ENCODE assay signal across 13 cellular contexts in genomic region chr1:170593173-170593572, GRCh38.
DNase-seq lines count a peak whose midpoint lies in the region; ATAC-seq, FAIRE-seq and TF ChIP-seq lines count a peak whose summit lies in the region.
"Had no signal": no experiment of that assay in that cellular context is flagged by ENCODE, and none has a peak within 500 bp of the region (broad histone marks: within the 10 kb centered on the region; RNA-seq: fewer than 3 reads in every experiment).

No MANE protein-coding gene starts in this region.

- peaks cover 4% of the 10 kb centered on the region for H3K4me1 Mint-ChIP-seq in MCF 10A (ENCODE audit: insufficient read depth, unreplicated experiment)
- H3K4me1 Mint-ChIP-seq: activated CD4-positive, alpha-beta memory T cell treated with anti-CD3 and anti-CD28 coated beads, Interleukin-2, amount 10 ng/mL, durations not matched to agents 7 days and 5 days had no signal

- no peaks in the 10 kb centered on the region for H3K79me2 ChIP-seq in keratinocyte (ENCODE audit: control insufficient read depth, insufficient read depth, low read length)

- ATAC-seq in Panc1 = no peak
- ATAC-seq: heart right ventricle, left lobe of liver had no signal

- H3K4me3 ChIP-seq in breast epithelium (peak overlapping the region; percentile 18 to 59 (median 20)), Panc1 (ENCODE audit: low read depth in 2 of 2, low read length in 2 of 2) (0 out of 4 replicates have a peak overlapping the region, but pooled peaks of 1 of the 2 experiments have one; percentile 7), keratinocyte (ENCODE audit: control insufficient read depth in 2 of 3, extremely low read depth in 1 of 3, insufficient read depth in 2 of 3, low read depth in 1 of 3, low read length in 3 of 3) (no peak overlapping the region), uterus (peak overlapping the region; percentile 10 to 26), tibial nerve (peak overlapping the region in 1 of 4 donors; percentile 18)
- H3K4me3 ChIP-seq: heart right ventricle had no signal

- POLR2A ChIA-PET in MCF 10A (lab: Yijun Ruan, JAX) = interaction anchor here (1.4 kb wide), 1 partner anchor 8 kb away, joined by 3 read pairs; no protein-coding TSS in a partner anchor
- POLR2A ChIA-PET in Panc1 (lab: Charles Lee) = no interaction called here

- in situ Hi-C loops in Panc1 (cut with HindIII; ENCODE audit: low pct_unique_long_range_greater_than_20kb, low sequenced_read_pairs) = no loop called here

- H3K27me3 Mint-ChIP-seq in MCF 10A (ENCODE audit: insufficient read depth, unreplicated experiment) = no peaks in the 10 kb centered on the region

- no peak for TF ChIP-seq EP300 in tibial nerve (IDR thresholded peaks at IDR 0.05)

- no peak overlapping the region for H3K9ac ChIP-seq in keratinocyte (ENCODE audit: control insufficient read depth, extremely low read depth, insufficient read depth, low read length)

- H3K9me3 ChIP-seq in breast epithelium (peaks cover 0 to 15% of the 10 kb centered on the region in 2 donors), Panc1 (ENCODE audit: control insufficient read depth, insufficient read depth, low read depth, low read length) (no peaks in the 10 kb centered on the region), keratinocyte (ENCODE audit: control insufficient read depth, low read depth, low read length) (no peaks in the 10 kb centered on the region), uterus (peaks cover 0 to 4% of the 10 kb centered on the region in 2 donors), tibial nerve (peaks cover 0 to 22% (median 4%) of the 10 kb centered on the region in 4 donors)

- CTCF ChIA-PET in MCF 10A (lab: Yijun Ruan, JAX) (interaction anchor here (1.3 kb wide), 1 partner anchor 97 kb away, joined by 6 read pairs; no protein-coding TSS in a partner anchor), Panc1 (lab: Charles Lee) (no interaction called here)

- no peaks in the 10 kb centered on the region for H3K9me3 Mint-ChIP-seq in MCF 10A (ENCODE audit: unreplicated experiment)
- H3K9me3 Mint-ChIP-seq: activated CD4-positive, alpha-beta memory T cell treated with anti-CD3 and anti-CD28 coated beads, Interleukin-2, amount 10 ng/mL, durations not matched to agents 7 days and 5 days had no signal

- no peaks in the 10 kb centered on the region for H3K9me1 ChIP-seq in keratinocyte (ENCODE audit: control insufficient read depth, extremely low read depth, insufficient read depth, low read length)

- H3K27me3 ChIP-seq in breast epithelium = no peaks in the 10 kb centered on the region
- H3K27me3 ChIP-seq in Panc1 (ENCODE audit: control insufficient read depth, insufficient read depth, low read length) = no peaks in the 10 kb centered on the region
- H3K27me3 ChIP-seq in keratinocyte (ENCODE audit: control insufficient read depth, extremely low read depth, insufficient read depth, low read length) = no peaks in the 10 kb centered on the region
- H3K27me3 ChIP-seq in uterus = no peaks in the 10 kb centered on the region
- no peaks in the 10 kb centered on the region for H3K27me3 ChIP-seq in tibial nerve
- H3K27me3 ChIP-seq: heart right ventricle had no signal

- dilution Hi-C loops in keratinocyte (cut with MboI; ENCODE audit: extremely low pct_ligation_motif_present, low sequenced_read_pairs) = no loop called here

- 46 to 49% methylated on average over 3 of the region's 3 CpGs for WGBS in tibial nerve, 2 donors

- no peak for DNase-seq in breast epithelium (ENCODE audit: low spot score in 2 of 2)
- no peak for DNase-seq in MCF 10A (ENCODE audit: unreplicated experiment)
- no peak for DNase-seq in Panc1 (ENCODE audit: low read depth, low spot score)
- DNase-seq in keratinocyte (ENCODE audit: low read depth, low spot score) = no peak
- peak in 1 of 2 donors; percentile 24 for DNase-seq in uterus
- DNase-seq in tibial nerve (ENCODE audit: low spot score in 2 of 2) = no peak
- no peak for DNase-seq in DMS79 (lab: John Stamatoyannopoulos, UW)
- DNase-seq in HuH-7 (ENCODE audit: low spot score) = no peak
- DNase-seq: activated CD4-positive, alpha-beta memory T cell treated with anti-CD3 and anti-CD28 coated beads, Interleukin-2, amount 10 ng/mL, durations not matched to agents 7 days and 5 days; heart right ventricle; NCI-H2081 treated with DMSO at 0.1 percent for 48 hours had no signal

- peak overlapping the region; percentile 27 for H3K4me2 ChIP-seq in keratinocyte (ENCODE audit: control insufficient read depth, extremely low read depth, insufficient read depth, low read depth, low read length)

- H4K20me1 ChIP-seq in keratinocyte (ENCODE audit: control insufficient read depth, extremely low read depth, insufficient read depth, low read length) = no peaks in the 10 kb centered on the region

- TF ChIP-seq CTCF in breast epithelium (IDR thresholded peaks at IDR 0.05) (no peak), MCF 10A (IDR thresholded peaks at IDR 0.05; ENCODE audit: unreplicated experiment) (no peak), Panc1 (IDR thresholded peaks at IDR 0.05) (no peak), keratinocyte (optimal IDR thresholded peaks at IDR 0.05 in 1 of 3, IDR thresholded peaks at IDR 0.05 in 1 of 3, conservative IDR thresholded peaks at IDR 0.05 in 1 of 3; ENCODE audit: extremely low read depth in 1 of 3, insufficient read depth in 2 of 3, low read length in 3 of 3) (no peak), uterus (IDR thresholded peaks at IDR 0.05) (no peak), tibial nerve (IDR thresholded peaks at IDR 0.05) (no peak)

- H3K36me3 Mint-ChIP-seq in MCF 10A (ENCODE audit: insufficient read depth, unreplicated experiment) = no peaks in the 10 kb centered on the region

- no peak for FAIRE-seq in keratinocyte (lab: Jason Lieb, UNC)
- FAIRE-seq: bronchial epithelial cell had no signal

- H3K36me3 ChIP-seq in breast epithelium (no peaks in the 10 kb centered on the region), Panc1 (ENCODE audit: control insufficient read depth, insufficient read depth, low read length) (no peaks in the 10 kb centered on the region), keratinocyte (ENCODE audit: control insufficient read depth in 2 of 2, extremely low read depth in 1 of 2, insufficient read depth in 2 of 2, low read length in 2 of 2) (no peaks in the 10 kb centered on the region), uterus (no peaks in the 10 kb centered on the region), tibial nerve (no peaks in the 10 kb centered on the region)
- H3K36me3 ChIP-seq: heart right ventricle had no signal

- H3K27ac ChIP-seq in breast epithelium (peak overlapping the region; percentile 43 to 78), Panc1 (ENCODE audit: low read length) (0 out of 2 replicates have a peak overlapping the region, but pooled peaks have one; percentile 9), keratinocyte (ENCODE audit: control insufficient read depth, insufficient read depth, low read length) (no peak overlapping the region), uterus (peak overlapping the region; percentile 74 to 75), tibial nerve (peak overlapping the region in 1 of 4 donors; percentile 59)
- H3K27ac ChIP-seq: heart right ventricle had no signal

- intact Hi-C loops in breast epithelium (cut with DNase I; ENCODE audit: low total_unique reads) = no loop called here
- intact Hi-C loops in MCF 10A (cut with micrococcal nuclease) = no loop called here
- intact Hi-C loops in Panc1 (cut with micrococcal nuclease; ENCODE audit: unreplicated experiment) = no loop called here
- intact Hi-C loops in uterus (cut with DNase I; ENCODE audit: low total_unique reads) = no loop called here

- no peak overlapping the region for H3K27ac Mint-ChIP-seq in MCF 10A (ENCODE audit: low read depth, unreplicated experiment)
- H3K27ac Mint-ChIP-seq: activated CD4-positive, alpha-beta memory T cell treated with anti-CD3 and anti-CD28 coated beads, Interleukin-2, amount 10 ng/mL, durations not matched to agents 7 days and 5 days had no signal

- H2AFZ ChIP-seq in keratinocyte (ENCODE audit: control insufficient read depth, low read length) = peak overlapping the region; percentile 37

- BruUV-seq in MCF 10A (replicated peaks; lab: Mats Ljungman, UMichigan) (no TSS peak), Panc1 (replicated peaks; lab: Mats Ljungman, UMichigan) (no TSS peak)

- H3K4me1 ChIP-seq in breast epithelium (no peaks in the 10 kb centered on the region), Panc1 (ENCODE audit: control insufficient read depth, insufficient read depth, low read length) (no peaks in the 10 kb centered on the region), keratinocyte (ENCODE audit: control insufficient read depth, extremely low read depth, insufficient read depth, low read length) (peaks cover 3% of the 10 kb centered on the region), uterus (no peaks in the 10 kb centered on the region), tibial nerve (no peaks in the 10 kb centered on the region)

- no peak overlapping the region for H3K4me3 Mint-ChIP-seq in MCF 10A (ENCODE audit: unreplicated experiment)
- H3K4me3 Mint-ChIP-seq: activated CD4-positive, alpha-beta memory T cell treated with anti-CD3 and anti-CD28 coated beads, Interleukin-2, amount 10 ng/mL, durations not matched to agents 7 days and 5 days had no signal

- TF ChIP-seq POLR2A in breast epithelium (IDR thresholded peaks at IDR 0.05) = no peak
- no peak for TF ChIP-seq POLR2A in uterus (IDR thresholded peaks at IDR 0.05)
- no peak for TF ChIP-seq POLR2A in tibial nerve (IDR thresholded peaks at IDR 0.05)

Comparison
In these comparisons a context has a peak if more than half of its experiments do, and no peak if none do; other contexts are left out.
1. H3K4me3 ChIP-seq: peak in breast epithelium (3 of 3) and uterus (2 of 2); none in keratinocyte (0 of 3).